8 cellular contexts compared by ENCODE assay signal in genomic region chr9:130825051-130825651, GRCh38. TPM values are rescaled to one million over a fixed set of nuclear protein-coding genes. Genes with fewer than 3 reads are reported as not detected.
DNase-seq lines count a peak whose midpoint lies in the region; ATAC-seq, FAIRE-seq and TF ChIP-seq lines count a peak whose summit lies in the region.

No MANE protein-coding gene starts in this region.

- WGBS in urinary bladder, result 3% methylated on average over 1 of the region's 1 CpG

- H3K36me3 ChIP-seq in brain microvascular endothelial cell (replicated peaks) (no peaks in the 10 kb centered on the region), urinary bladder (ENCODE audit: insufficient read depth) (no peaks in the 10 kb centered on the region)

- DNase-seq in NCI-H345 (lab: John Stamatoyannopoulos, UW) (peak; percentile 10), NCI-H345 treated with DMSO at 0.1 percent for 48 hours (lab: John Stamatoyannopoulos, UW; ENCODE audit: unreplicated experiment) (no peak), brain microvascular endothelial cell (peak; percentile 80), left kidney (ENCODE audit: low read depth, low spot score) (peak; percentile 98), D721Med (ENCODE audit: insufficient read length, low spot score) (no peak)
- no peak for DNase-seq in stimulated activated CD4-positive, alpha-beta T cell treated with anti-CD3 and anti-CD28 coated beads, Interleukin-2, amount 100 ng/mL, for 48 hours

- TF ChIP-seq CTCF in brain microvascular endothelial cell (IDR thresholded peaks at IDR 0.05; ENCODE audit: low read depth, low read length, missing control alignments), result no peak
- TF ChIP-seq CTCF in D721Med (IDR thresholded peaks at IDR 0.05; ENCODE audit: insufficient read depth, missing control alignments), result no peak

- in situ Hi-C loops in brain microvascular endothelial cell (cut with HindIII; ENCODE audit: low pct_ligation_motif_present, low sequenced_read_pairs), result no loop called here

- H3K4me3 ChIP-seq in brain microvascular endothelial cell (ENCODE audit: low read depth, low read length) (no peak overlapping the region), urinary bladder (ENCODE audit: low read depth, low read length) (no peak overlapping the region)

- ATAC-seq in HG02938 (IDR thresholded peaks at IDR 0.05; ENCODE audit: unreplicated experiment), result no peak

- peak overlapping the region; percentile 84 for H3K27ac ChIP-seq in brain microvascular endothelial cell
- H3K27ac ChIP-seq in urinary bladder (ENCODE audit: low read depth), result peak overlapping the region; percentile 23

- FAIRE-seq in D721Med (lab: Jason Lieb, UNC), result no peak

- H3K27me3 ChIP-seq in brain microvascular endothelial cell (replicated peaks), result no peaks in the 10 kb centered on the region

- H3K4me1 ChIP-seq in urinary bladder (ENCODE audit: insufficient read depth), result no peaks in the 10 kb centered on the region

RNA-seq across cellular contexts. Expression of gene ABL1, which starts 9.9 kb away (rescaled TPM):
- total RNA-seq in urinary bladder, result 46.5 TPM
- 125 TPM for polyA plus RNA-seq in urinary bladder

Comparison
In these comparisons a context has a peak if more than half of its experiments do, and no peak if none do; other contexts are left out.
1. DNase-seq: peak in NCI-H345 (single experiment), brain microvascular endothelial cell (single experiment) and left kidney (single experiment); none in NCI-H345 treated with DMSO at 0.1 percent for 48 hours (single experiment), D721Med (single experiment) and stimulated activated CD4-positive, alpha-beta T cell treated with anti-CD3 and anti-CD28 coated beads, Interleukin-2, amount 100 ng/mL, for 48 hours (0 of 2).